Comparison of ENCODE assay signal across 8 cellular contexts in the genomic region with DNA sequence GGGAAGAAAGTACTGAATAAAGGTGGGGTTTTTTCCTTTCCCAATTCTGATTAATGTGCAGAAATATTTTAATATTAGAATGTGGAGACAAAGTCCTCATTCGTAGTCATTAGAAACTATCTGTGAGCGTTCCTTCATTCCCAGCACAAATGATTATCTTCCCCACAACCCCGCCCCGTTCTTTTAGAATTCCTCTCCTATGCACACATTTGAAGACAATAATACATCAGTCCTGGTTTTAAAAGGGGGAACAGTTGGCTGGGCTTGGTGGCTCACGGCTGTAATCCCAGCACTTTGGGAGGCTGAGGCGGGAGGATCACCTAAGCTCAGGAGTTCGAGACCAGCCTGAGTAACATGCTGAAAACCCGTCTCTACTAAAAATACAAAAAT. TPM values are rescaled to one million over a fixed set of nuclear protein-coding genes. Genes with fewer than 3 reads are reported as not detected.
DNase-seq lines count a peak whose midpoint lies in the region; ATAC-seq lines count a peak whose summit lies in the region.

No MANE protein-coding gene starts in this region.

- H3K9me3 ChIP-seq in HAP-1 (no peaks in the 10 kb centered on the region), SK-N-MC (ENCODE audit: low read depth, low read length) (no peaks in the 10 kb centered on the region)

- H3K27me3 ChIP-seq in HAP-1 (ENCODE audit: low read depth) = no peaks in the 10 kb centered on the region; the same call in 1 of the 2 replicates

- H3K9ac ChIP-seq in SK-N-MC (ENCODE audit: insufficient read length) = peak overlapping the region; percentile 82

- H3K27ac ChIP-seq in SK-N-MC (peak overlapping the region; percentile 95), skin epidermis (peak overlapping the region; percentile 73 to 99 (median 94))

- no peak for ATAC-seq in HG02642 (IDR thresholded peaks at IDR 0.05; ENCODE audit: poor library complexity, unreplicated experiment)

- peak overlapping the region; percentile 66 for H3K4me3 ChIP-seq in HAP-1
- peak overlapping the region; percentile 100 for H3K4me3 ChIP-seq in SK-N-MC
- peak overlapping the region; percentile 64 to 92 (median 79) for H3K4me3 ChIP-seq in skin epidermis

- H3K4me1 ChIP-seq in HAP-1 = peaks cover 18% of the 10 kb centered on the region

- DNase-seq in HAP-1 (ENCODE audit: low spot score in 2 of 2) (peak; percentile 43 to 56), SK-N-MC (ENCODE audit: low read depth, low spot score) (no peak), foreskin melanocyte (peak; percentile 25), NCI-H2196 treated with DMSO at 0.1 percent for 48 hours (lab: John Stamatoyannopoulos, UW; ENCODE audit: unreplicated experiment) (no peak), posterior vena cava (ENCODE audit: low spot score) (no peak), ecto neural progenitor cell (ENCODE audit: low spot score) (no peak)

- intact Hi-C loops in posterior vena cava (cut with DNase I) = loop anchor here in 1 of 2 donors (10.0 kb wide), 1 partner anchor 63 kb away; a partner anchor contains a TSS

- H3K36me3 ChIP-seq in HAP-1 (replicated peaks) (peaks cover 5% of the 10 kb centered on the region; the same call in 1 of the 2 replicates), SK-N-MC (ENCODE audit: insufficient read depth, low read length) (peaks cover 12% of the 10 kb centered on the region)

- in situ Hi-C loops in HAP-1 (cut with MboI; ENCODE audit: low sequenced_read_pairs) = no loop called here

RNA-seq across cellular contexts. Expression of a gene that starts 0.9 kb away (rescaled TPM):
- total RNA-seq in posterior vena cava = 10 to 100 TPM; 42.6 to 52.3 TPM

Comparison
In these comparisons a context has a peak if more than half of its experiments do, and no peak if none do; other contexts are left out.
1. DNase-seq: peak in HAP-1 (2 of 2) and foreskin melanocyte (single experiment); none in SK-N-MC (single experiment), NCI-H2196 treated with DMSO at 0.1 percent for 48 hours (single experiment), posterior vena cava (single experiment) and ecto neural progenitor cell (single experiment).
2. Peak in every context shown above with its lines, with median percentiles within 50 percentile points of each other: H3K4me3 ChIP-seq.